In the genomic region with DNA sequence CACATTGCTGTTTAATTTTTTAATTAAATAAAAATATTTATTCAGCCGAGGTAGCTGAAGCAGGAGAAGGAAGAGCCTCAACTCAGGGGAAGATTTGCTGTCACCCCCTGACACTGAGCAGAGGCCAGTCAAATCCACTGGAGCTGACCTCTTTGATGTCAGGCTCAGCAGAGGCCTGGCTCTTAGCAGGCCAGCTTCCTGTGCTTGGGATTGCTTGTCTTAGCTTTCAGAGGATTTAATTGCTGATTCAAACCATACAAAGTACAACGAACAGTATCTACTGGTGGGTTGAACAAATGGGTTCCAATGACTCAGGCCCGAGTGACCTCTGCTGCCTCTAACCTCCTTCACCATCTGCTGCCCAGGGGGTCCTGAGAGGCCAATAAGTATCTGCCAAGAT, we compare ENCODE assay signal across 15 cellular contexts.
DNase-seq lines count a peak whose midpoint lies in the region; ATAC-seq and TF ChIP-seq lines count a peak whose summit lies in the region.
"Had no signal": no experiment of that assay in that cellular context is flagged by ENCODE, and none has a peak within 500 bp of the region (broad histone marks: within the 10 kb centered on the region; RNA-seq: fewer than 3 reads in every experiment).

No MANE protein-coding gene starts in this region.

- H3K4me3 ChIP-seq in liver (ENCODE audit: low read depth in 1 of 3, low read length in 3 of 3) = no peak overlapping the region
- no peak overlapping the region for H3K4me3 ChIP-seq in right lobe of liver
- H3K4me3 ChIP-seq in ascending aorta = no peak overlapping the region
- no peak overlapping the region for H3K4me3 ChIP-seq in tibial artery
- no peak overlapping the region for H3K4me3 ChIP-seq in PC-3 (ENCODE audit: low read length)
- H3K4me3 ChIP-seq: A549, MG63 had no signal

- H3K9me2 ChIP-seq in PC-3 (replicated peaks; ENCODE audit: low read length) = no peaks in the 10 kb centered on the region

- ATAC-seq in right lobe of liver (no peak), T-helper 17 cell (no peak), PC-3 (no peak)
- ATAC-seq: A549 had no signal

- no TSS peak for BruUV-seq in PC-3 (replicated peaks; lab: Mats Ljungman, UMichigan)

- H3K36me3 ChIP-seq in liver (ENCODE audit: control insufficient read depth in 4 of 4, insufficient read depth in 3 of 4, low read depth in 1 of 4, low read length in 3 of 4) = no peaks in the 10 kb centered on the region
- H3K36me3 ChIP-seq in right lobe of liver = no peaks in the 10 kb centered on the region
- no peaks in the 10 kb centered on the region for H3K36me3 ChIP-seq in ascending aorta
- H3K36me3 ChIP-seq in tibial artery = no peaks in the 10 kb centered on the region
- H3K36me3 ChIP-seq in PC-3 (ENCODE audit: low read depth, low read length) = no peaks in the 10 kb centered on the region
- H3K36me3 ChIP-seq: MG63 had no signal

- H3K4me1 Mint-ChIP-seq in T-helper 17 cell = no peaks in the 10 kb centered on the region
- H3K4me1 Mint-ChIP-seq: CD14-positive monocyte had no signal

- WGBS in liver = 45% methylated on average over 3 of the region's 3 CpGs
- 30% methylated on average over 3 of the region's 3 CpGs for WGBS in right lobe of liver (ENCODE audit: insufficient coverage, low coverage, low lambda C conversion rate, missing lambda C conversion rate)

- H4K20me1 ChIP-seq in PC-3 (ENCODE audit: low read length) = no peaks in the 10 kb centered on the region

- H3K27me3 ChIP-seq in liver (ENCODE audit: control insufficient read depth in 4 of 4, insufficient read depth in 4 of 4, low read length in 3 of 4) (no peaks in the 10 kb centered on the region), right lobe of liver (no peaks in the 10 kb centered on the region), ascending aorta (no peaks in the 10 kb centered on the region), tibial artery (no peaks in the 10 kb centered on the region), PC-3 (ENCODE audit: low read length) (no peaks in the 10 kb centered on the region)
- H3K27me3 ChIP-seq: MG63 had no signal

- no peak overlapping the region for H3K4me2 ChIP-seq in PC-3 (ENCODE audit: low read length)
- H3K4me2 ChIP-seq: A549 had no signal

- H3K9ac ChIP-seq in liver (ENCODE audit: low read depth in 1 of 2, low read length in 2 of 2) (no peak overlapping the region), PC-3 (ENCODE audit: low read length) (no peak overlapping the region)

- no peaks in the 10 kb centered on the region for H3K9me3 ChIP-seq in liver (ENCODE audit: control insufficient read depth in 4 of 4, low read length in 3 of 4)
- no peaks in the 10 kb centered on the region for H3K9me3 ChIP-seq in right lobe of liver
- H3K9me3 ChIP-seq in ascending aorta = no peaks in the 10 kb centered on the region
- H3K9me3 ChIP-seq in tibial artery = no peaks in the 10 kb centered on the region
- no peaks in the 10 kb centered on the region for H3K9me3 ChIP-seq in T-helper 17 cell (ENCODE audit: control insufficient read depth, low read length, poor library complexity, severe bottlenecking)
- no peaks in the 10 kb centered on the region for H3K9me3 ChIP-seq in PC-3 (ENCODE audit: low read length)
- H3K9me3 ChIP-seq: A549, MG63 had no signal

- DNase-seq in right lobe of liver = no peak
- no peak for DNase-seq in ascending aorta (ENCODE audit: low spot score in 2 of 2)
- peak; percentile 18 for DNase-seq in left kidney (ENCODE audit: low read depth, low spot score)
- no peak for DNase-seq in tibial artery
- DNase-seq in T-helper 17 cell = no peak
- DNase-seq in stimulated activated CD4-positive, alpha-beta T cell treated with anti-CD3 and anti-CD28 coated beads, Interleukin-12 subunit alpha, Interleukin-12 subunit beta, amount 100 ng/mL, for 4 hours = no peak
- DNase-seq in PC-3 = no peak
- DNase-seq: AML-193, EL, MG63, NCI-H1092 treated with DMSO at 0.1 percent for 48 hours, NCI-H510A treated with DMSO at 0.1 percent for 48 hours had no signal

- intact Hi-C loops in right lobe of liver (cut with DNase I) (no loop called here), ascending aorta (cut with DNase I) (loop anchor here (5.0 kb wide), 2 partner anchors 628 to 758 kb away; no protein-coding TSS in a partner anchor), tibial artery (cut with DNase I; ENCODE audit: low total_unique reads) (no loop called here), PC-3 (cut with micrococcal nuclease) (no loop called here)

- no peaks in the 10 kb centered on the region for H3K79me2 ChIP-seq in PC-3 (ENCODE audit: low read length)

- no peaks in the 10 kb centered on the region for H3F3A ChIP-seq in PC-3 (ENCODE audit: low read length, unreplicated experiment)

- TF ChIP-seq RAD21 in liver (IDR thresholded peaks at IDR 0.05) = no peak

- TF ChIP-seq POLR2A in right lobe of liver (IDR thresholded peaks at IDR 0.05) = no peak

- H3K27ac ChIP-seq in liver (ENCODE audit: low read depth in 1 of 2, low read length in 2 of 2) (no peak overlapping the region), right lobe of liver (no peak overlapping the region), ascending aorta (peak overlapping the region; percentile 71 to 75), tibial artery (peak overlapping the region; percentile 54 to 79), PC-3 (ENCODE audit: low read length) (no peak overlapping the region)
- H3K27ac ChIP-seq: A549 had no signal

- TF ChIP-seq CTCF in liver (IDR thresholded peaks at IDR 0.05; ENCODE audit: low read depth, low read length, missing input control) = no peak
- no peak for TF ChIP-seq CTCF in right lobe of liver (IDR thresholded peaks at IDR 0.05)
- TF ChIP-seq CTCF in ascending aorta (IDR thresholded peaks at IDR 0.05) = no peak
- no peak for TF ChIP-seq CTCF in tibial artery (IDR thresholded peaks at IDR 0.05)
- no peak for TF ChIP-seq CTCF in PC-3 (conservative IDR thresholded peaks at IDR 0.05; ENCODE audit: low read depth, low read length)

- H3K27ac Mint-ChIP-seq in T-helper 17 cell = no peak overlapping the region

- POLR2A ChIA-PET in PC-3 (lab: Charles Lee; ENCODE audit: unreplicated experiment) = no interaction called here

- no peaks in the 10 kb centered on the region for H3K4me1 ChIP-seq in liver (ENCODE audit: control insufficient read depth in 4 of 4, insufficient read depth in 4 of 4, low read length in 3 of 4)
- H3K4me1 ChIP-seq in right lobe of liver = no peaks in the 10 kb centered on the region
- H3K4me1 ChIP-seq in ascending aorta = peaks cover 3 to 15% of the 10 kb centered on the region in 2 donors
- peaks cover 0 to 45% (median 25%) of the 10 kb centered on the region in 4 donors for H3K4me1 ChIP-seq in tibial artery
- no peaks in the 10 kb centered on the region for H3K4me1 ChIP-seq in PC-3 (ENCODE audit: insufficient read depth, low read length)
- H3K4me1 ChIP-seq: A549 had no signal

- H3K27me3 Mint-ChIP-seq in T-helper 17 cell = no peaks in the 10 kb centered on the region

- H2AFZ ChIP-seq in PC-3 (ENCODE audit: low read length) = no peak overlapping the region

- no peak overlapping the region for H3K4me3 Mint-ChIP-seq in T-helper 17 cell
- H3K4me3 Mint-ChIP-seq: CD14-positive monocyte had no signal

- CTCF ChIA-PET in PC-3 (lab: Charles Lee) = no interaction called here

- no peaks in the 10 kb centered on the region for H3K36me3 Mint-ChIP-seq in T-helper 17 cell (ENCODE audit: low read depth)
- H3K36me3 Mint-ChIP-seq: CD14-positive monocyte had no signal

TF ChIP-seq in liver, 16 proteins besides CTCF, POLR2A, EP300 and RAD21:
- TF ChIP-seq YY1 (IDR thresholded peaks at IDR 0.05) (no peak), NR2F2 (IDR thresholded peaks at IDR 0.05) (peak; percentile 37)

Comparison
In these comparisons a context has a peak if more than half of its experiments do, and no peak if none do; other contexts are left out.
1. H3K27ac ChIP-seq: peak in ascending aorta (2 of 2) and tibial artery (2 of 2); none in liver (0 of 2), right lobe of liver (0 of 3) and PC-3 (single experiment).